ENCODE assay signal across 1 cellular context in the genomic region with DNA sequence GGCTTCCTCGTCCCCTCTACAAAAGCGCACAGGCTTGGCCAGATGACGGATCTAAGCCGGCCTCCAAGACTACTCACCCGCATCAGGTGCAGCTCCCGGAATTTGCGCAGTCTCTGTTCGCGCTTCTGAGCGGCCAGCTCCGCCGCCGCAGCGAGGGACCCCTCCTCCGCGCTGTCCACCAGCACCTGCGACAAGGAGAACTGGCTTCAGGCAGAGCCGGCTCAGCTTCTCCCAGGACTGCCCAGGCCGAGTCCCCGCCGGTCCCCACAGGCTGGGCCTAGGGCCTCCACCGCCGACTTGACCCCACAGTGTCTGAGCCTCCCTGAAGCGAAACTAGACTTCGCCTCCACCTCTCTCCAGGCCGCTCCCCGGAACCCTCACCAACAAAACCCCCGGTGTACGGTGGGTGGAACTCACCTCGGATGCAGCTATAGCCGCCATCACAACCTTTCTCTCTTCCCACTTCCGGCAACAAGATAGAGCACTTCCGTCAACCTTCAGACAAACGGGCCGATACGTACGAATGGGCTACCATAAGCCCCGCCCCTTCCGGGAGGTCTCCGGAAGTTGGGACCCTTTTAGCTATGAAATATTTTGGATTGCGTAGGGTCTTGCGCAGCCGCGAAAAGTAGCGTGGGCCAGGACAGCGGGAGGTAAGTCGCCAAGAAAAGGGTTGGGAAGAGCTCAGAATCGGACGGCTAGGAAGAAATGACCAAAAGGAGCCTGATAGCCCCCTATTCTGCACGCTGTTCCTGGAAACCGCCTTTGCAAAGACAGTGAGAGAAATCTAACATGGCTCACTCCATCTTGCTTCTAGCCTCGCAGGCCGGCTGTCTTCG.
TF ChIP-seq lines count a peak whose summit lies in the region.

Gene SYF2 (minus strand): TSS at position 476 of the 839 bp plus-strand sequence. CDS start 35 bp downstream, at position 441.

TF ChIP-seq in K562, 482 proteins besides CTCF, POLR2A, EP300 and RAD21 (continued from another document and continues in another):
- TF ChIP-seq, protein P1, sequence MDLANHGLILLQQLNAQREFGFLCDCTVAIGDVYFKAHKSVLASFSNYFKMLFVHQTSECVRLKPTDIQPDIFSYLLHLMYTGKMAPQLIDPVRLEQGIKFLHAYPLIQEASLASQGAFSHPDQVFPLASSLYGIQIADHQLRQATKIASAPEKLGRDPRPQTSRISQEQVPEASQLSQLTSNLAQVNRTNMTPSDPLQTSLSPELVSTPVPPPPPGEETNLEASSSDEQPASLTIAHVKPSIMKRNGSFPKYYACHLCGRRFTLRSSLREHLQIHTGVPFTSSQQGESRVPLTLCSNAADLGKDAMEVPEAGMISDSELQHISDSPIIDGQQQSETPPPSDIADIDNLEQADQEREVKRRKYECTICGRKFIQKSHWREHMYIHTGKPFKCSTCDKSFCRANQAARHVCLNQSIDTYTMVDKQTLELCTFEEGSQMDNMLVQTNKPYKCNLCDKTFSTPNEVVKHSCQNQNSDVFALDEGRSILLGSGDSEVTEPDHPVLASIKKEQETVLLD (IDR thresholded peaks at IDR 0.05): no peak
- TF ChIP-seq NR4A1 (CRISPR knock-in tag; IDR thresholded peaks at IDR 0.05) (peak; percentile 67; the same call in 1 of the 2 replicates), NR4A1 (tag; IDR thresholded peaks at IDR 0.05) (no peak; the same call in 1 of the 2 replicates), NCOA4 (IDR thresholded peaks at IDR 0.05; ENCODE audit: partially characterized antibody) (no peak), RREB1 (CRISPR knock-in tag; IDR thresholded peaks at IDR 0.05) (no peak), CBX3 (IDR thresholded peaks at IDR 0.05; ENCODE audit: borderline replicate concordance in 1 of 2, low read length in 2 of 2) (0 out of 3 replicates have a peak, but pooled peaks of 1 of the 2 experiments have one; percentile 4), NCOA6 (IDR thresholded peaks at IDR 0.05) (no peak), TBP (optimal IDR thresholded peaks at IDR 0.05; ENCODE audit: low read depth, low read length) (peak; percentile 93), NFRKB (IDR thresholded peaks at IDR 0.05; ENCODE audit: low read depth) (peak; percentile 99), ZNF12 (CRISPR knock-in tag; IDR thresholded peaks at IDR 0.05) (peak; percentile 74; the same call in 1 of the 2 replicates), SIX5 (IDR thresholded peaks at IDR 0.05; ENCODE audit: borderline replicate concordance in 1 of 2, insufficient read depth in 1 of 2, low read depth in 1 of 2, low read length in 2 of 2) (0 out of 4 replicates have a peak, but pooled peaks of 1 of the 2 experiments have one; percentile 12), MGA (IDR thresholded peaks at IDR 0.05) (0 out of 2 replicates have a peak, but pooled peaks have one; percentile 27), RUNX1 (IDR thresholded peaks at IDR 0.05; ENCODE audit: low read depth) (0 out of 2 replicates have a peak, but pooled peaks have one; percentile 34), NEUROD1 (IDR thresholded peaks at IDR 0.05; ENCODE audit: borderline replicate concordance, low read depth, low read length, partially characterized antibody) (peak; percentile 43), KDM4B (IDR thresholded peaks at IDR 0.05; ENCODE audit: borderline replicate concordance in 2 of 2, low read depth in 1 of 2) (peak in 1 of 2 experiments; percentile 39; a peak in 1 of 4 replicates), PTRF (tag; IDR thresholded peaks at IDR 0.05) (no peak), EP400 (IDR thresholded peaks at IDR 0.05) (peak; percentile 93), ZNF41 (CRISPR knock-in tag; conservative IDR thresholded peaks at IDR 0.05) (peak; percentile 82), TFAP4 (CRISPR knock-in tag; IDR thresholded peaks at IDR 0.05; ENCODE audit: borderline replicate concordance) (peak; percentile 31; the same call in 1 of the 2 replicates), RFX1 (IDR thresholded peaks at IDR 0.05) (no peak)
- TF ChIP-seq, protein P2, sequence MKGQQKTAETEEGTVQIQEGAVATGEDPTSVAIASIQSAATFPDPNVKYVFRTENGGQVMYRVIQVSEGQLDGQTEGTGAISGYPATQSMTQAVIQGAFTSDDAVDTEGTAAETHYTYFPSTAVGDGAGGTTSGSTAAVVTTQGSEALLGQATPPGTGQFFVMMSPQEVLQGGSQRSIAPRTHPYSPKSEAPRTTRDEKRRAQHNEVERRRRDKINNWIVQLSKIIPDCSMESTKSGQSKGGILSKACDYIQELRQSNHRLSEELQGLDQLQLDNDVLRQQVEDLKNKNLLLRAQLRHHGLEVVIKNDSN (CRISPR knock-in tag; IDR thresholded peaks at IDR 0.05): peak; percentile 68
- TF ChIP-seq, protein P3, sequence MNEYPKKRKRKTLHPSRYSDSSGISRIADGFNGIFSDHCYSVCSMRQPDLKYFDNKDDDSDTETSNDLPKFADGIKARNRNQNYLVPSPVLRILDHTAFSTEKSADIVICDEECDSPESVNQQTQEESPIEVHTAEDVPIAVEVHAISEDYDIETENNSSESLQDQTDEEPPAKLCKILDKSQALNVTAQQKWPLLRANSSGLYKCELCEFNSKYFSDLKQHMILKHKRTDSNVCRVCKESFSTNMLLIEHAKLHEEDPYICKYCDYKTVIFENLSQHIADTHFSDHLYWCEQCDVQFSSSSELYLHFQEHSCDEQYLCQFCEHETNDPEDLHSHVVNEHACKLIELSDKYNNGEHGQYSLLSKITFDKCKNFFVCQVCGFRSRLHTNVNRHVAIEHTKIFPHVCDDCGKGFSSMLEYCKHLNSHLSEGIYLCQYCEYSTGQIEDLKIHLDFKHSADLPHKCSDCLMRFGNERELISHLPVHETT (CRISPR knock-in tag; conservative IDR thresholded peaks at IDR 0.05 in 1 of 2, IDR thresholded peaks at IDR 0.05 in 1 of 2): peak in 1 of 2 experiments; percentile 84; a peak in 2 of 4 replicates
